In genomic region chr16:53091508-53092211, GRCh38 we compare ENCODE assay signal across 8 cellular contexts. TPM values are rescaled to one million over a fixed set of nuclear protein-coding genes. Genes with fewer than 3 reads are reported as not detected.
DNase-seq lines count a peak whose midpoint lies in the region; ATAC-seq and TF ChIP-seq lines count a peak whose summit lies in the region.

No MANE protein-coding gene starts in this region.

- DNase-seq in GM03348 (ENCODE audit: low spot score) (peak; percentile 64), Kasumi-1 (lab: John Stamatoyannopoulos, UW) (peak; percentile 17 to 37), SW480 (ENCODE audit: low spot score) (peak; percentile 28), fibroblast of pulmonary artery (ENCODE audit: low read depth) (peak; percentile 92), neural crest cell (ENCODE audit: low read depth, low spot score) (peak; percentile 28), NCI-H1930 (lab: John Stamatoyannopoulos, UW) (no peak), NCI-H510A treated with DMSO at 0.1 percent for 48 hours (lab: John Stamatoyannopoulos, UW) (no peak)

- H3K36me3 Mint-ChIP-seq in neural crest cell (ENCODE audit: low read depth), result no peaks in the 10 kb centered on the region

- H3K4me1 Mint-ChIP-seq in neural crest cell, result peaks cover 36% of the 10 kb centered on the region

- peak; percentile 56 for ATAC-seq in GM21529 (IDR thresholded peaks at IDR 0.05; ENCODE audit: unreplicated experiment)

- peak overlapping the region; percentile 29 for H3K4me3 ChIP-seq in fibroblast of pulmonary artery (replicated peaks; ENCODE audit: low read depth, low read length)

- peak overlapping the region; percentile 45 for H3K4me3 Mint-ChIP-seq in neural crest cell

- no peaks in the 10 kb centered on the region for H3K9me3 Mint-ChIP-seq in neural crest cell

- no peaks in the 10 kb centered on the region for H3K27me3 Mint-ChIP-seq in neural crest cell (ENCODE audit: low read depth)

- TF ChIP-seq CTCF in fibroblast of pulmonary artery (IDR thresholded peaks at IDR 0.05; ENCODE audit: low read length, missing control alignments), result no peak
- TF ChIP-seq CTCF in neural crest cell (conservative IDR thresholded peaks at IDR 0.05), result no peak

- peak overlapping the region; percentile 93 for H3K27ac Mint-ChIP-seq in neural crest cell (ENCODE audit: unreplicated experiment)

RNA-seq across cellular contexts. Expression of gene CHD9, which starts 36.9 kb away (rescaled TPM):
- total RNA-seq in neural crest cell, result 76.0 and 76.6 TPM in 2 replicates

RNA-seq across cellular contexts. Expression of gene CHD9NB, which starts 39.0 kb away (rescaled TPM):
- 0.61 and 0.75 TPM in 2 replicates for total RNA-seq in neural crest cell

Comparison
In these comparisons a context has a peak if more than half of its experiments do, and no peak if none do; other contexts are left out.
1. DNase-seq: peak in GM03348 (single experiment), Kasumi-1 (2 of 2), SW480 (single experiment), fibroblast of pulmonary artery (single experiment) and neural crest cell (single experiment); none in NCI-H1930 (0 of 2) and NCI-H510A treated with DMSO at 0.1 percent for 48 hours (single experiment).